Comparison of ENCODE assay signal across 8 cellular contexts in the genomic region with DNA sequence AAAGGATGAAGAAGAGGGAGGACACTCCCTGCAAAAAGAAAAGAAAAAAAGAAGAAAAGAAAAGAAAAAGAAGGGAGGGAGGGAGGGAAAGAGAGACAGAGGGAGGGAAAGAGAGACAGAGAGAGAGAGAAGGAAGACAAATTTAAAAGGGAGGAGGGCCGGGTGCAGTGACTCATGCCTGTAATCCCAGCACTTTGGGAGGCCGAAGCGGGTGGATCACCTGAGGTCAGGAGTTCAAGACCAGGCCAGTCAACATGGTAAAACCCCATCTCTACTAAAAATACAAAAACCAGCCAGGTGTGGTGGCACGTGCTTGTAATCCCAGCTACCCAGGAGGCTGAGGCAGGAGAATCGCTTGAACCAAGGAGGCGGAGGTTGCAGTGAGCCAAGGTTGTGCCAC. TPM values are rescaled to one million over a fixed set of nuclear protein-coding genes. Genes with fewer than 3 reads are reported as not detected.
DNase-seq lines count a peak whose midpoint lies in the region; ATAC-seq and TF ChIP-seq lines count a peak whose summit lies in the region.
"Not testable (repeated sequence)": the region's sequence is repeated elsewhere in the genome, so short reads cannot be mapped to it uniquely, and the experiment has no call there.

No MANE protein-coding gene starts in this region.

- H3K27ac ChIP-seq in CD8-positive, alpha-beta memory T cell (ENCODE audit: low read depth, low read length): not testable (repeated sequence)
- H3K27ac ChIP-seq in mammary epithelial cell (ENCODE audit: insufficient read depth, low read depth, low read length) (peak overlapping the region; percentile 98), tibial nerve (peak overlapping the region in 3 of 4 donors; percentile 28 to 73 (median 51))

- not testable (repeated sequence) for H3K27me3 ChIP-seq in CD8-positive, alpha-beta memory T cell (ENCODE audit: insufficient read depth, low read length, poor library complexity, severe bottlenecking); mammary epithelial cell (ENCODE audit: insufficient read depth, low read length); tibial nerve

- not testable (repeated sequence) for BruUV-seq in mammary epithelial cell (replicated peaks; lab: Mats Ljungman, UMichigan)

- peaks cover 31% of the 10 kb centered on the region for H3K79me2 ChIP-seq in mammary epithelial cell (ENCODE audit: insufficient read depth, low read length)

- H3K36me3 Mint-ChIP-seq in CD8-positive, alpha-beta memory T cell: peaks cover 13 to 86% (median 32%) of the 10 kb centered on the region in 3 donors
- peaks cover 62% of the 10 kb centered on the region for H3K36me3 Mint-ChIP-seq in T-helper 1 cell treated with Interleukin-12 subunit alpha and Interleukin-12 subunit beta and Interleukin-4 antibody, amounts not matched to agents 30 μg/mL and 1 μg/mL, for 36 hours (ENCODE audit: low read depth)
- H3K36me3 Mint-ChIP-seq in activated T-helper 17 cell treated with anti-CD3 and anti-CD28 coated beads, Interleukin-2, amount 50 U/mL, for 72 hours (ENCODE audit: low read depth): peaks cover 98% of the 10 kb centered on the region

- WGBS in mammary epithelial cell (ENCODE audit: low coverage, missing lambda C conversion rate): 48% methylated on average over 5 of the region's 6 CpGs
- WGBS in tibial nerve, 2 donors: 72 to 86% methylated on average over 6 of the region's 6 CpGs

- ATAC-seq in activated T-helper 17 cell treated with anti-CD3 and anti-CD28 coated beads, Interleukin-2, amount 50 U/mL, for 72 hours (replicated peaks): peak; percentile 30
- ATAC-seq in omental fat pad (ENCODE audit: low FRiP score): peak; percentile 39

- not testable (repeated sequence) for H3K27me3 Mint-ChIP-seq in CD8-positive, alpha-beta memory T cell; T-helper 1 cell treated with Interleukin-12 subunit alpha and Interleukin-12 subunit beta and Interleukin-4 antibody, amounts not matched to agents 30 μg/mL and 1 μg/mL, for 36 hours (ENCODE audit: low read depth); activated T-helper 17 cell treated with anti-CD3 and anti-CD28 coated beads, Interleukin-2, amount 50 U/mL, for 72 hours

- H3K4me1 Mint-ChIP-seq in CD8-positive, alpha-beta memory T cell: peaks cover 9 to 35% (median 32%) of the 10 kb centered on the region in 3 donors
- H3K4me1 Mint-ChIP-seq in T-helper 1 cell treated with Interleukin-12 subunit alpha and Interleukin-12 subunit beta and Interleukin-4 antibody, amounts not matched to agents 30 μg/mL and 1 μg/mL, for 36 hours (ENCODE audit: low read depth): peaks cover 26% of the 10 kb centered on the region
- H3K4me1 Mint-ChIP-seq in activated T-helper 17 cell treated with anti-CD3 and anti-CD28 coated beads, Interleukin-2, amount 50 U/mL, for 72 hours: peaks cover 18% of the 10 kb centered on the region

- peak overlapping the region in 3 of 7 donors; percentile 37 to 48 (median 43) for H3K4me3 Mint-ChIP-seq in CD8-positive, alpha-beta memory T cell
- H3K4me3 Mint-ChIP-seq in T-helper 1 cell treated with Interleukin-12 subunit alpha and Interleukin-12 subunit beta and Interleukin-4 antibody, amounts not matched to agents 30 μg/mL and 1 μg/mL, for 36 hours: peak overlapping the region; percentile 1
- H3K4me3 Mint-ChIP-seq in activated T-helper 17 cell treated with anti-CD3 and anti-CD28 coated beads, Interleukin-2, amount 50 U/mL, for 72 hours: peak overlapping the region; percentile 9

- peaks cover 14% of the 10 kb centered on the region for H3K36me3 ChIP-seq in CD8-positive, alpha-beta memory T cell (ENCODE audit: insufficient read depth, low read length)
- H3K36me3 ChIP-seq in mammary epithelial cell (ENCODE audit: insufficient read depth, low read length) (peaks cover 50% of the 10 kb centered on the region), tibial nerve (peaks cover 3 to 86% (median 10%) of the 10 kb centered on the region in 3 donors)

- CTCF ChIA-PET in CD8-positive, alpha-beta memory T cell (lab: Charles Lee): interaction anchor here (0.8 kb wide), 1 partner anchor 9 kb away, joined by 3 read pairs; no protein-coding TSS in a partner anchor
- CTCF ChIA-PET in mammary epithelial cell (lab: Charles Lee; ENCODE audit: low non-redundant PET): interaction anchor here (0.6 kb wide), 1 partner anchor 24 kb away, joined by 21 read pairs; no protein-coding TSS in a partner anchor

- not testable (repeated sequence) for TF ChIP-seq EP300 in tibial nerve (IDR thresholded peaks at IDR 0.05)

- peak overlapping the region; percentile 36 for H3K9ac ChIP-seq in mammary epithelial cell (ENCODE audit: insufficient read depth, low read length)

- not testable (repeated sequence) for H2AFZ ChIP-seq in mammary epithelial cell (ENCODE audit: low read depth, low read length)

- not testable (repeated sequence) for DNase-seq in CD8-positive, alpha-beta memory T cell; omental fat pad (ENCODE audit: low spot score); tibial nerve (ENCODE audit: low spot score in 2 of 2)
- DNase-seq in M059J (ENCODE audit: low read depth) (peak; percentile 56), mammary epithelial cell (peak; percentile 76), glomerular visceral epithelial cell (ENCODE audit: extremely low spot score) (peak; percentile 34)

- not testable (repeated sequence) for H3K4me3 ChIP-seq in CD8-positive, alpha-beta memory T cell (ENCODE audit: low read length); mammary epithelial cell (replicated peaks in 1 of 3; ENCODE audit: insufficient read depth in 1 of 3, low read depth in 2 of 3, low read length in 3 of 3); tibial nerve

- H4K20me1 ChIP-seq in mammary epithelial cell (ENCODE audit: insufficient read depth, low read length): not testable (repeated sequence)

- peak overlapping the region; percentile 59 for H3K4me2 ChIP-seq in mammary epithelial cell (ENCODE audit: insufficient read depth, low read depth, low read length)

- peak overlapping the region in 5 of 8 donors; percentile 27 to 93 (median 66) for H3K27ac Mint-ChIP-seq in CD8-positive, alpha-beta memory T cell
- peak overlapping the region; percentile 66 for H3K27ac Mint-ChIP-seq in T-helper 1 cell treated with Interleukin-12 subunit alpha and Interleukin-12 subunit beta and Interleukin-4 antibody, amounts not matched to agents 30 μg/mL and 1 μg/mL, for 36 hours
- peak overlapping the region; percentile 96 for H3K27ac Mint-ChIP-seq in activated T-helper 17 cell treated with anti-CD3 and anti-CD28 coated beads, Interleukin-2, amount 50 U/mL, for 72 hours

- POLR2A ChIA-PET in CD8-positive, alpha-beta memory T cell (lab: Charles Lee): not testable (repeated sequence)

- H3K9me3 Mint-ChIP-seq in CD8-positive, alpha-beta memory T cell; T-helper 1 cell treated with Interleukin-12 subunit alpha and Interleukin-12 subunit beta and Interleukin-4 antibody, amounts not matched to agents 30 μg/mL and 1 μg/mL, for 36 hours; activated T-helper 17 cell treated with anti-CD3 and anti-CD28 coated beads, Interleukin-2, amount 50 U/mL, for 72 hours: not testable (repeated sequence)

- not testable (repeated sequence) for TF ChIP-seq CTCF in mammary epithelial cell (conservative IDR thresholded peaks at IDR 0.05 in 1 of 2, IDR thresholded peaks at IDR 0.05 in 1 of 2; ENCODE audit: extremely low read depth in 1 of 2, insufficient read depth in 1 of 2, low read depth in 1 of 2, low read length in 2 of 2); omental fat pad (IDR thresholded peaks at IDR 0.05); tibial nerve (IDR thresholded peaks at IDR 0.05)

- dilution Hi-C loops in mammary epithelial cell (cut with HindIII; ENCODE audit: low sequenced_read_pairs): not testable (repeated sequence)

- intact Hi-C loops in mammary epithelial cell (cut with micrococcal nuclease): not testable (repeated sequence)

- H3K4me1 ChIP-seq in CD8-positive, alpha-beta memory T cell (ENCODE audit: insufficient read depth, low read length): peaks cover 12% of the 10 kb centered on the region
- peaks cover 19% of the 10 kb centered on the region for H3K4me1 ChIP-seq in mammary epithelial cell (ENCODE audit: insufficient read depth, low read length)
- H3K4me1 ChIP-seq in tibial nerve: not testable (repeated sequence)

- H3K9me3 ChIP-seq in CD8-positive, alpha-beta memory T cell (ENCODE audit: low read length); mammary epithelial cell (replicated peaks; ENCODE audit: insufficient read depth, low read length); tibial nerve: not testable (repeated sequence)

- not testable (repeated sequence) for TF ChIP-seq POLR2A in tibial nerve (IDR thresholded peaks at IDR 0.05)

- in situ Hi-C loops in mammary epithelial cell (cut with MboI; ENCODE audit: low sequenced_read_pairs in 2 of 2): not testable (repeated sequence)

RNA-seq across cellular contexts. Expression of a gene that starts 24.9 kb away (rescaled TPM):
- total RNA-seq in CD8-positive, alpha-beta memory T cell: 100 to 1,000 TPM in 1 of 2 experiments, 10 to 100 TPM in 1; 87.3 to 100 TPM
- 129 TPM for polyA plus RNA-seq in CD8-positive, alpha-beta memory T cell
- 165 and 205 TPM in 2 replicates for total RNA-seq in M059J (2014; rRNA removed; shearing (Covaris generic))
- total RNA-seq in activated T-helper 17 cell treated with anti-CD3 and anti-CD28 coated beads, Interleukin-2, amount 50 U/mL, for 72 hours: 100 to 1,000 TPM in 1 of 2 donors, 10 to 100 TPM in 1; 82.6 to 124 TPM
- total RNA-seq in mammary epithelial cell: 100 to 1,000 TPM; 204 to 225 TPM
- polyA plus RNA-seq in mammary epithelial cell: 149 TPM
- 157 TPM for polyA minus RNA-seq in mammary epithelial cell
- total RNA-seq in omental fat pad: 100 to 1,000 TPM; 175 to 215 (median 183) TPM
- 100 to 1,000 TPM; 171 to 190 (median 176) TPM for total RNA-seq in tibial nerve

RNA-seq across cellular contexts. Expression of a gene that starts 34.5 kb away (rescaled TPM):
- 1 to 10 TPM; 1.6 to 2.3 TPM for total RNA-seq in CD8-positive, alpha-beta memory T cell
- polyA plus RNA-seq in CD8-positive, alpha-beta memory T cell: 2.0 TPM
- total RNA-seq in M059J (2014; rRNA removed; shearing (Covaris generic)): 0.96 and 2.6 TPM in 2 replicates
- 1 to 10 TPM; 1.5 to 1.9 TPM for total RNA-seq in activated T-helper 17 cell treated with anti-CD3 and anti-CD28 coated beads, Interleukin-2, amount 50 U/mL, for 72 hours
- 1 to 10 TPM; 2.8 to 3.0 TPM for total RNA-seq in mammary epithelial cell
- polyA plus RNA-seq in mammary epithelial cell: 1.6 TPM
- polyA minus RNA-seq in mammary epithelial cell: not detected
- total RNA-seq in omental fat pad: 10 to 100 TPM in 1 of 4 donors, 1 to 10 TPM in 3; 1.8 to 10.2 (median 2.9) TPM
- 1 to 10 TPM; 2.2 to 8.4 (median 5.5) TPM for total RNA-seq in tibial nerve
